Comparison of ENCODE assay signal across 8 cellular contexts in genomic region chr15:65638681-65639089, GRCh38. TPM values are rescaled to one million over a fixed set of nuclear protein-coding genes. Genes with fewer than 3 reads are reported as not detected.
DNase-seq lines count a peak whose midpoint lies in the region; ATAC-seq, FAIRE-seq and TF ChIP-seq lines count a peak whose summit lies in the region.

No MANE protein-coding gene starts in this region.

- 4% methylated on average over 3 of the region's 3 CpGs for WGBS in GM12878 (ENCODE audit: insufficient coverage, insufficient replicate concordance, low lambda C conversion rate, missing lambda C conversion rate)
- WGBS in smooth muscle cell (ENCODE audit: low lambda C conversion rate) = 35% methylated on average over 3 of the region's 3 CpGs

- H3K4me2 ChIP-seq in Loucy (ENCODE audit: low read depth, low read length, poor library complexity, severe bottlenecking) = peak overlapping the region; percentile 40
- no peak overlapping the region for H3K4me2 ChIP-seq in GM12878 (ENCODE audit: control insufficient read depth, insufficient read depth)
- H3K4me2 ChIP-seq in smooth muscle cell = no peak overlapping the region

- TF ChIP-seq POLR2A in GM12878 (IDR thresholded peaks at IDR 0.05; ENCODE audit: low read depth, low read length) = no peak

- CTCF ChIA-PET in GM12878 (lab: Yijun Ruan, JAX) = interaction anchor here (0.6 to 15.8 kb wide), 35 partner anchors 10 to 650 kb away, joined by 3 to 192 read pairs (median 5); partner anchors contain the start of genes HACD3 and INTS14

- TF ChIP-seq EP300 in GM12878 (IDR thresholded peaks at IDR 0.05; ENCODE audit: borderline replicate concordance in 1 of 2, control insufficient read depth in 1 of 2, low read depth in 2 of 2, low read length in 2 of 2) = no peak

- SMC1A ChIA-PET in GM12878 (lab: Charles Lee; ENCODE audit: uncharacterized antibody, unreplicated experiment) = interaction anchor here (0.6 to 3.6 kb wide), 17 partner anchors 8 to 278 kb away, joined by 3 to 43 read pairs (median 3); partner anchors contain the start of genes INTS14 and RAB11A

- H3K9ac ChIP-seq in Loucy (ENCODE audit: low read depth, low read length, poor library complexity, severe bottlenecking) (peak overlapping the region; percentile 8), GM12878 (ENCODE audit: control insufficient read depth, insufficient read depth, low read length) (no peak overlapping the region), smooth muscle cell (ENCODE audit: low read depth) (no peak overlapping the region)

- ATAC-seq in GM12878 (peak; percentile 77), HG03520 (IDR thresholded peaks at IDR 0.05; ENCODE audit: unreplicated experiment) (no peak)

- H3K4me1 ChIP-seq in Loucy (ENCODE audit: insufficient read depth, low read length, poor library complexity, severe bottlenecking) (no peaks in the 10 kb centered on the region), GM12878 (ENCODE audit: control insufficient read depth, insufficient read depth, low read length) (no peaks in the 10 kb centered on the region), smooth muscle cell (ENCODE audit: low read depth) (no peaks in the 10 kb centered on the region)

- no peaks in the 10 kb centered on the region for H3K36me3 ChIP-seq in Loucy (ENCODE audit: insufficient read depth, low read length)
- no peaks in the 10 kb centered on the region for H3K36me3 ChIP-seq in GM12878 (ENCODE audit: control insufficient read depth in 2 of 2, insufficient read depth in 2 of 2, low read length in 1 of 2)
- no peaks in the 10 kb centered on the region for H3K36me3 ChIP-seq in smooth muscle cell (ENCODE audit: low read depth)

- H3K27ac ChIP-seq in GM12878 (ENCODE audit: control insufficient read depth, insufficient read depth) (no peak overlapping the region), smooth muscle cell (ENCODE audit: low read depth) (no peak overlapping the region)

- FAIRE-seq in RCC 7860 (lab: Jason Lieb, UNC) = peak; percentile 47
- peak; percentile 82 for FAIRE-seq in GM12878 (lab: Jason Lieb, UNC)

- no peaks in the 10 kb centered on the region for H3K79me2 ChIP-seq in Loucy (ENCODE audit: insufficient read depth, low read length)
- no peaks in the 10 kb centered on the region for H3K79me2 ChIP-seq in GM12878 (ENCODE audit: control insufficient read depth, insufficient read depth, low read length)
- H3K79me2 ChIP-seq in smooth muscle cell (ENCODE audit: low read depth) = no peaks in the 10 kb centered on the region

- peak overlapping the region; percentile 36; the same call in 1 of the 2 replicates for H2AFZ ChIP-seq in Loucy (ENCODE audit: low read length)
- no peak overlapping the region for H2AFZ ChIP-seq in GM12878 (ENCODE audit: control insufficient read depth, low read depth, low read length)
- H2AFZ ChIP-seq in smooth muscle cell (ENCODE audit: low read depth) = no peak overlapping the region

- H3K9me3 ChIP-seq in Loucy (ENCODE audit: insufficient read depth, low read depth, low read length) = no peaks in the 10 kb centered on the region
- H3K9me3 ChIP-seq in GM12878 (replicated peaks; ENCODE audit: control insufficient read depth, insufficient read depth, low read length) = no peaks in the 10 kb centered on the region
- no peaks in the 10 kb centered on the region for H3K9me3 ChIP-seq in smooth muscle cell (replicated peaks; ENCODE audit: low read depth)

- TF ChIP-seq CTCF in Loucy (conservative IDR thresholded peaks at IDR 0.05; ENCODE audit: low read length) (peak; percentile 94), GM12878 (IDR thresholded peaks at IDR 0.05 in 2 of 3, conservative IDR thresholded peaks at IDR 0.05 in 1 of 3; ENCODE audit: control insufficient read depth in 2 of 3, extremely low read depth in 1 of 3, insufficient read depth in 1 of 3, low read depth in 3 of 3, low read length in 3 of 3) (peak; percentile 78 to 89 (median 88)), smooth muscle cell (IDR thresholded peaks at IDR 0.05; ENCODE audit: borderline replicate concordance, insufficient read depth, poor library complexity, severe bottlenecking) (peak; percentile 78)

- POLR2A ChIA-PET in GM12878 (lab: Charles Lee) = interaction anchor here (1.3 kb wide), 1 partner anchor 197 kb away, joined by 3 read pairs; no protein-coding TSS in a partner anchor

- no TSS peak for BruUV-seq in GM12878 (replicated peaks; lab: Mats Ljungman, UMichigan)

- H3F3A ChIP-seq in Loucy (ENCODE audit: low read depth) (no peaks in the 10 kb centered on the region), smooth muscle cell (ENCODE audit: low read depth) (no peaks in the 10 kb centered on the region)

- TF ChIP-seq RAD21 in GM12878 (IDR thresholded peaks at IDR 0.05; ENCODE audit: insufficient read depth, low read depth, low read length) = peak; percentile 94

- no peaks in the 10 kb centered on the region for H4K20me1 ChIP-seq in Loucy (ENCODE audit: insufficient read depth, low read length, poor library complexity, severe bottlenecking)
- H4K20me1 ChIP-seq in GM12878 (ENCODE audit: control insufficient read depth, insufficient read depth) = no peaks in the 10 kb centered on the region
- no peaks in the 10 kb centered on the region for H4K20me1 ChIP-seq in smooth muscle cell (ENCODE audit: low read depth)

- RAD21 ChIA-PET in GM12878 (lab: Charles Lee; ENCODE audit: unreplicated experiment) = interaction anchor here (0.9 to 8.2 kb wide), 6 partner anchors 28 to 231 kb away, joined by 3 to 69 read pairs (median 5); partner anchors contain the start of genes INTS14 and RAB11A

- peak in 2 of 3 donors; percentile 15 to 39 for DNase-seq in stimulated activated CD4-positive, alpha-beta T cell treated with anti-CD3 and anti-CD28 coated beads, Interleukin-12 subunit alpha, Interleukin-12 subunit beta, amount 100 ng/mL, for 48 hours (ENCODE audit: low read depth in 2 of 3, low spot score in 1 of 3)
- no peak for DNase-seq in stimulated activated CD4-positive, alpha-beta T cell treated with anti-CD3 and anti-CD28 coated beads, Interleukin-4, amount 100 ng/mL, for 1 hour
- DNase-seq in RCC 7860 (ENCODE audit: low spot score) (peak; percentile 67), GM12878 (ENCODE audit: low read depth, low spot score) (peak; percentile 28), iPS DF 4.7 (ENCODE audit: extremely low read depth, low spot score) (peak; percentile 38), smooth muscle cell (lab: John Stamatoyannopoulos, UW; ENCODE audit: unreplicated experiment) (no peak)

- no peaks in the 10 kb centered on the region for H3K9me2 ChIP-seq in Loucy (replicated peaks; ENCODE audit: low read depth, low read length)

- peak overlapping the region; percentile 48 for H3K4me3 ChIP-seq in Loucy (ENCODE audit: low read length, poor library complexity, severe bottlenecking)
- H3K4me3 ChIP-seq in GM12878 = no peak overlapping the region
- H3K4me3 ChIP-seq in smooth muscle cell = no peak overlapping the region

- intact Hi-C loops in GM12878 (cut with micrococcal nuclease; ENCODE audit: unreplicated experiment) = loop anchor here (5.0 to 10.0 kb wide), 4 partner anchors 194 to 649 kb away; no protein-coding TSS in a partner anchor

- H3K27me3 ChIP-seq in Loucy (ENCODE audit: insufficient read depth, low read length, poor library complexity, severe bottlenecking) = no peaks in the 10 kb centered on the region
- H3K27me3 ChIP-seq in GM12878 (replicated peaks in 1 of 2; ENCODE audit: control insufficient read depth in 2 of 2, insufficient read depth in 2 of 2, low read length in 1 of 2) = no peaks in the 10 kb centered on the region
- no peaks in the 10 kb centered on the region for H3K27me3 ChIP-seq in smooth muscle cell (ENCODE audit: low read depth)

- in situ Hi-C loops in GM12878 (cut with MboI) = no loop called here

TF ChIP-seq in GM12878, 131 proteins besides CTCF, POLR2A, EP300 and RAD21 (continues in another document):
- no peak for TF ChIP-seq SIX5 (IDR thresholded peaks at IDR 0.05; ENCODE audit: low read depth, low read length, severe bottlenecking)
- peak; percentile 22; the same call in 1 of the 2 replicates for TF ChIP-seq CREB1 (IDR thresholded peaks at IDR 0.05; ENCODE audit: low read depth)

RNA-seq across cellular contexts. Expression of gene SLC24A1, which starts 16.9 kb away (rescaled TPM):
- total RNA-seq in GM12878 (2013; cell fraction: nucleolus; rRNA removed) = 19.8 and 23.8 TPM in 2 replicates
- 2.9 and 3.3 TPM in 2 replicates for total RNA-seq in GM12878 (2014; rRNA removed)
- 2.8 and 3.3 TPM in 2 replicates for total RNA-seq in GM12878 (2014; rRNA removed; fragmentation: Illumina TruSeq; extraction: Trizol)
- total RNA-seq in GM12878 (2021) = 4.5 and 5.8 TPM in 2 replicates
- 4.9 TPM for polyA plus RNA-seq in GM12878 (2011; ENCODE audit: low read depth)
- 3.9 and 4.4 TPM in 2 replicates for polyA plus RNA-seq in GM12878 (2011; rRNA removed)
- polyA plus RNA-seq in GM12878 (2011; cell fraction: cytosol; rRNA removed) = 3.2 and 4.5 TPM in 2 replicates
- polyA plus RNA-seq in GM12878 (2011; cell fraction: nucleus; rRNA removed) = 3.9 and 5.7 TPM in 2 replicates
- polyA plus RNA-seq in GM12878 (2012) = 7.3 and 7.7 TPM in 2 replicates
- polyA plus RNA-seq in GM12878 (2014; fragmentation: Illumina TruSeq; extraction: Trizol) = 4.3 and 4.9 TPM in 2 replicates
- polyA plus RNA-seq in GM12878 (2014; fragmentation: Nextera tagmentation; extraction: Ambion mirVana) = 1 to 10 TPM; 1.4 to 2.3 TPM
- 2.8 and 4.7 TPM in 2 replicates for polyA plus RNA-seq in GM12878 (2014; rRNA removed)
- polyA plus RNA-seq in GM12878 (2016; fragmentation: Nextera tagmentation; extraction: Ambion mirVana) = 1 to 10 TPM; 1.7 to 3.2 TPM
- polyA minus RNA-seq in GM12878 (2011; rRNA and poly(A)+ RNA removed) = 5.7 and 6.4 TPM in 2 replicates
- 1.5 and 1.8 TPM in 2 replicates for polyA minus RNA-seq in GM12878 (2011; cell fraction: cytosol; rRNA and poly(A)+ RNA removed)
- polyA minus RNA-seq in GM12878 (2011; cell fraction: nucleus; rRNA and poly(A)+ RNA removed) = 5.2 and 8.6 TPM in 2 replicates
- total RNA-seq in smooth muscle cell = 2.8 and 9.0 TPM in 2 replicates
- 1.3 and 3.5 TPM in 2 replicates for polyA plus RNA-seq in smooth muscle cell

RNA-seq across cellular contexts. Expression of gene INTS14, which starts 27.8 kb away (rescaled TPM):
- 108 and 123 TPM in 2 replicates for total RNA-seq in GM12878 (2013; cell fraction: nucleolus; rRNA removed)
- total RNA-seq in GM12878 (2014; rRNA removed) (36.8 and 39.3 TPM in 2 replicates), GM12878 (2014; rRNA removed; fragmentation: Illumina TruSeq; extraction: Trizol) (39.4 and 40.4 TPM in 2 replicates), GM12878 (2021) (40.7 and 42.0 TPM in 2 replicates), smooth muscle cell (18.3 and 36.6 TPM in 2 replicates)
- polyA plus RNA-seq in GM12878 (2011; ENCODE audit: low read depth) = 26.2 TPM
- polyA plus RNA-seq in GM12878 (2011; rRNA removed) (76.9 and 93.4 TPM in 2 replicates), GM12878 (2014; fragmentation: Illumina TruSeq; extraction: Trizol) (53.7 and 68.1 TPM in 2 replicates), GM12878 (2014; fragmentation: Nextera tagmentation; extraction: Ambion mirVana) (10 to 100 TPM; 39.4 to 41.9 TPM), GM12878 (2014; rRNA removed) (47.5 and 53.4 TPM in 2 replicates), GM12878 (2016; fragmentation: Nextera tagmentation; extraction: Ambion mirVana) (10 to 100 TPM; 69.3 to 74.4 TPM), smooth muscle cell (21.2 and 22.5 TPM in 2 replicates)
- polyA plus RNA-seq in GM12878 (2011; cell fraction: cytosol; rRNA removed) = 55.4 and 58.2 TPM in 2 replicates
- polyA plus RNA-seq in GM12878 (2011; cell fraction: nucleus; rRNA removed) = 48.6 and 54.8 TPM in 2 replicates
- 24.6 and 28.8 TPM in 2 replicates for polyA plus RNA-seq in GM12878 (2012)
- polyA minus RNA-seq in GM12878 (2011; rRNA and poly(A)+ RNA removed) = 57.6 and 79.1 TPM in 2 replicates
- 19.1 and 27.4 TPM in 2 replicates for polyA minus RNA-seq in GM12878 (2011; cell fraction: cytosol; rRNA and poly(A)+ RNA removed)
- 35.9 and 74.2 TPM in 2 replicates for polyA minus RNA-seq in GM12878 (2011; cell fraction: nucleus; rRNA and poly(A)+ RNA removed)

Comparison
In these comparisons a context has a peak if more than half of its experiments do, and no peak if none do; other contexts are left out.
1. DNase-seq: peak in stimulated activated CD4-positive, alpha-beta T cell treated with anti-CD3 and anti-CD28 coated beads, Interleukin-12 subunit alpha, Interleukin-12 subunit beta, amount 100 ng/mL, for 48 hours (2 of 3), RCC 7860 (single experiment), GM12878 (single experiment) and iPS DF 4.7 (single experiment); none in stimulated activated CD4-positive, alpha-beta T cell treated with anti-CD3 and anti-CD28 coated beads, Interleukin-4, amount 100 ng/mL, for 1 hour (single experiment) and smooth muscle cell (single experiment).
2. Peak in every context shown above with its lines, with median percentiles within 50 percentile points of each other: CTCF ChIP-seq.